ENCODE assay signal across 31 cellular contexts in genomic region chrX:88378406-88378805, GRCh38.
"Had no signal": no experiment of that assay in that cellular context is flagged by ENCODE, and none has a peak within 500 bp of the region (broad histone marks: within the 10 kb centered on the region; RNA-seq: fewer than 3 reads in every experiment).

No MANE protein-coding gene starts in this region.

- H3K27ac ChIP-seq: ascending aorta, breast epithelium, cardiac muscle cell, coronary artery, dorsolateral prefrontal cortex, esophagus muscularis mucosa, foreskin keratinocyte, gastrocnemius medialis, heart left ventricle, WERI-Rb-1 had no signal

- H3K9me3 ChIP-seq: ascending aorta, breast epithelium, esophagus muscularis mucosa, gastrocnemius medialis, heart left ventricle had no signal

- H3K36me3 ChIP-seq: ascending aorta, breast epithelium, cardiac muscle cell, esophagus muscularis mucosa, gastrocnemius medialis, heart left ventricle, WERI-Rb-1 had no signal

- ATAC-seq: activated CD4-positive, CD25-positive, alpha-beta regulatory T cell treated with anti-CD3 and anti-CD28 coated beads, Interleukin-2, amount 50 U/mL, for 24 hours; activated CD8-positive, alpha-beta T cell treated with anti-CD3 and anti-CD28 coated beads for 36 hours; activated naive CD4-positive, alpha-beta T cell treated with anti-CD3 and anti-CD28 coated beads, Interleukin-2, amount 50 U/mL, for 72 hours; activated T-cell treated with anti-CD3 and anti-CD28 coated beads, Interleukin-2, amount 50 U/mL, for 4 hours; foreskin keratinocyte; gastrocnemius medialis; heart left ventricle; T-helper 17 cell had no signal

- H3K27me3 ChIP-seq: ascending aorta, cardiac muscle cell, esophagus muscularis mucosa, foreskin keratinocyte, gastrocnemius medialis, heart left ventricle had no signal

- DNase-seq: activated B cell treated with CpG ODN at 0.5 μM for 24 hours; activated CD4-positive, alpha-beta T cell treated with anti-CD3 and anti-CD28 coated beads for 48 hours; activated CD4-positive, alpha-beta T cell treated with anti-CD3 and anti-CD28 coated beads, Interleukin-2, amount 50 U/mL, for 1 hour; activated CD4-positive, alpha-beta T cell treated with anti-CD3 and anti-CD28 coated beads, Interleukin-2, amount 50 U/mL, for 48 hours; activated CD8-positive, alpha-beta memory T cell treated with anti-CD3 and anti-CD28 coated beads for 24 hours; activated CD8-positive, alpha-beta T cell treated with anti-CD3 and anti-CD28 coated beads for 36 hours; activated effector memory CD4-positive, alpha-beta T cell treated with anti-CD3 and anti-CD28 coated beads, Interleukin-2, amount 50 U/mL, for 16 hours; activated naive CD4-positive, alpha-beta T cell treated with anti-CD3 and anti-CD28 coated beads, Interleukin-2, amount 10 ng/mL, durations not matched to agents 7 days and 5 days; activated naive CD8-positive, alpha-beta T cell treated with anti-CD3 and anti-CD28 coated beads, Interleukin-2, amount 10 ng/mL, durations not matched to agents 7 days and 5 days; activated T-cell treated with anti-CD3 and anti-CD28 coated beads, Interleukin-2, amount 50 U/mL, for 4 hours; central memory CD4-positive, alpha-beta T cell; cerebellar nuclear complex; dorsolateral prefrontal cortex; effector memory CD4-positive, alpha-beta T cell; endodermal cell; erythroblast; foreskin keratinocyte; gastrocnemius medialis; glutamatergic neuron; heart left ventricle; T-helper 1 cell; T-helper 17 cell; T1000; WERI-Rb-1 had no signal

- H3K4me3 ChIP-seq: ascending aorta, breast epithelium, cardiac muscle cell, coronary artery, dorsolateral prefrontal cortex, esophagus muscularis mucosa, gastrocnemius medialis, heart left ventricle had no signal

- H3K4me1 ChIP-seq: ascending aorta, breast epithelium, esophagus muscularis mucosa, foreskin keratinocyte, gastrocnemius medialis, heart left ventricle had no signal
